Comparison of ENCODE assay signal across 9 cellular contexts in genomic region chr20:37290158-37290810, GRCh38. TPM values are rescaled to one million over a fixed set of nuclear protein-coding genes. Genes with fewer than 3 reads are reported as not detected.
DNase-seq lines count a peak whose midpoint lies in the region; ATAC-seq and TF ChIP-seq lines count a peak whose summit lies in the region.
"Had no signal": no experiment of that assay in that cellular context is flagged by ENCODE, and none has a peak within 500 bp of the region (broad histone marks: within the 10 kb centered on the region; RNA-seq: fewer than 3 reads in every experiment).

No MANE protein-coding gene starts in this region.

- H3K9me3 Mint-ChIP-seq in CD4-positive, alpha-beta T cell: no peaks in the 10 kb centered on the region

- DNase-seq in CD4-positive, alpha-beta T cell: no peak
- no peak for DNase-seq in Panc1 (ENCODE audit: low read depth, low spot score)
- DNase-seq in epithelial cell of proximal tubule (ENCODE audit: low read depth): no peak
- DNase-seq in osteoblast (ENCODE audit: insufficient read length, low spot score, missing footprints): no peak
- DNase-seq in NCI-H1694 (lab: John Stamatoyannopoulos, UW): no peak
- DNase-seq in left lobe of liver (ENCODE audit: low spot score): no peak

- peak overlapping the region; percentile 96 for H3K27ac Mint-ChIP-seq in CD4-positive, alpha-beta T cell

- peak overlapping the region; percentile 80 for H3K27ac ChIP-seq in CD4-positive, alpha-beta T cell (ENCODE audit: low read depth, low read length)
- peak overlapping the region; percentile 98 for H3K27ac ChIP-seq in Panc1 (ENCODE audit: low read length)
- H3K27ac ChIP-seq in osteoblast (ENCODE audit: low read depth, low read length): peak overlapping the region; percentile 99

- peaks cover 46% of the 10 kb centered on the region for H3K79me2 ChIP-seq in osteoblast (ENCODE audit: insufficient read depth, low read length)

- intact Hi-C loops in CD4-positive, alpha-beta T cell (cut with DNase I, micrococcal nuclease): loop anchor here in 1 of 2 experiments (5.0 to 10.0 kb wide), 3 partner anchors 57 to 1145 kb away; partner anchors contain the start of genes SNHG17 and SRC
- intact Hi-C loops in Panc1 (cut with micrococcal nuclease; ENCODE audit: unreplicated experiment): no loop called here

- in situ Hi-C loops in Panc1 (cut with HindIII; ENCODE audit: low pct_unique_long_range_greater_than_20kb, low sequenced_read_pairs): no loop called here

- TF ChIP-seq CTCF in CD4-positive, alpha-beta T cell (IDR thresholded peaks at IDR 0.05): no peak
- TF ChIP-seq CTCF in Panc1 (IDR thresholded peaks at IDR 0.05): no peak
- no peak for TF ChIP-seq CTCF in epithelial cell of proximal tubule (conservative IDR thresholded peaks at IDR 0.05; ENCODE audit: low read depth, low read length)
- no peak for TF ChIP-seq CTCF in osteoblast (IDR thresholded peaks at IDR 0.05; ENCODE audit: extremely low read depth, low read depth, low read length)

- peaks cover 31% of the 10 kb centered on the region for H3K36me3 Mint-ChIP-seq in CD4-positive, alpha-beta T cell (ENCODE audit: low read depth)

- H4K20me1 ChIP-seq in osteoblast (ENCODE audit: insufficient read depth, low read length): no peaks in the 10 kb centered on the region

- peak overlapping the region; percentile 98 for H3K4me3 Mint-ChIP-seq in CD4-positive, alpha-beta T cell

- H2AFZ ChIP-seq in osteoblast (ENCODE audit: low read length): peak overlapping the region; percentile 80

- H3K4me1 ChIP-seq in Panc1 (ENCODE audit: control insufficient read depth, insufficient read depth, low read length) (peaks cover 11% of the 10 kb centered on the region), osteoblast (ENCODE audit: insufficient read depth, low read length) (peaks cover 24% of the 10 kb centered on the region)

- H3K27me3 Mint-ChIP-seq in CD4-positive, alpha-beta T cell: no peaks in the 10 kb centered on the region

- CTCF ChIA-PET in CD4-positive, alpha-beta T cell (lab: Charles Lee): no interaction called here
- CTCF ChIA-PET in Panc1 (lab: Charles Lee): no interaction called here

- H3K4me2 ChIP-seq in osteoblast (ENCODE audit: insufficient read depth, low read length): peak overlapping the region; percentile 89

- H3K9me3 ChIP-seq in CD4-positive, alpha-beta T cell (ENCODE audit: control insufficient read depth, low read length): no peaks in the 10 kb centered on the region
- H3K9me3 ChIP-seq in Panc1 (ENCODE audit: control insufficient read depth, insufficient read depth, low read depth, low read length) (no peaks in the 10 kb centered on the region), osteoblast (ENCODE audit: low read depth, low read length) (no peaks in the 10 kb centered on the region)

- no peaks in the 10 kb centered on the region for H3K27me3 ChIP-seq in CD4-positive, alpha-beta T cell (ENCODE audit: control insufficient read depth, insufficient read depth, low read length)
- no peaks in the 10 kb centered on the region for H3K27me3 ChIP-seq in Panc1 (ENCODE audit: control insufficient read depth, insufficient read depth, low read length)
- no peaks in the 10 kb centered on the region for H3K27me3 ChIP-seq in osteoblast (ENCODE audit: insufficient read depth, low read length)

- ATAC-seq in CD4-positive, alpha-beta T cell (ENCODE audit: poor library complexity): no peak
- ATAC-seq in Panc1 (no peak), HG03520 (IDR thresholded peaks at IDR 0.05; ENCODE audit: unreplicated experiment) (no peak), left lobe of liver (no peak), GM21423 (IDR thresholded peaks at IDR 0.05; ENCODE audit: unreplicated experiment) (no peak)

- H3K36me3 ChIP-seq in Panc1 (ENCODE audit: control insufficient read depth, insufficient read depth, low read length) (peaks cover 2% of the 10 kb centered on the region), osteoblast (ENCODE audit: insufficient read depth, low read length) (peaks cover 6% of the 10 kb centered on the region)

- POLR2A ChIA-PET in CD4-positive, alpha-beta T cell (lab: Charles Lee): interaction anchor here (1.2 to 2.3 kb wide), 4 partner anchors 8 to 237 kb away, joined by 3 to 11 read pairs (median 6); partner anchors contain the start of gene BLCAP
- POLR2A ChIA-PET in Panc1 (lab: Charles Lee): interaction anchor here (1.0 kb wide), 1 partner anchor 226 kb away, joined by 6 read pairs; no protein-coding TSS in a partner anchor

- H3K4me1 Mint-ChIP-seq in CD4-positive, alpha-beta T cell (ENCODE audit: low read depth): peaks cover 49% of the 10 kb centered on the region

- H3K4me3 ChIP-seq in Panc1 (ENCODE audit: low read depth in 2 of 2, low read length in 2 of 2): peak overlapping the region; percentile 96 to 100
- peak overlapping the region; percentile 93 for H3K4me3 ChIP-seq in epithelial cell of proximal tubule (ENCODE audit: low read depth, low read length)
- H3K4me3 ChIP-seq in osteoblast (ENCODE audit: insufficient read depth, low read length): peak overlapping the region; percentile 96

- no TSS peak for BruUV-seq in Panc1 (replicated peaks; lab: Mats Ljungman, UMichigan)

RNA-seq across cellular contexts. Expression of gene MANBAL, which starts 0.8 kb away (rescaled TPM):
- total RNA-seq in CD4-positive, alpha-beta T cell: 1 to 10 TPM; 3.5 to 4.2 TPM
- total RNA-seq in Panc1 (2021; ENCODE audit: unreplicated experiment) (36.4 TPM), epithelial cell of proximal tubule (18.7 and 41.6 TPM in 2 replicates), osteoblast (14.1 and 17.7 TPM in 2 replicates), left lobe of liver (12.3 TPM)
- 46.6 TPM for polyA plus RNA-seq in Panc1 (2012; ENCODE audit: insufficient read length)

RNA-seq across cellular contexts. Expression of gene GHRH, which starts 28.7 kb away (rescaled TPM):
- total RNA-seq in CD4-positive, alpha-beta T cell: not detected
- total RNA-seq in Panc1 (2021; ENCODE audit: unreplicated experiment) (not detected), epithelial cell of proximal tubule (not detected in 2 replicates), osteoblast (not detected in 2 replicates), left lobe of liver (not detected)
- polyA plus RNA-seq in Panc1 (2012; ENCODE audit: insufficient read length): not detected
- total RNA-seq: pulmonary artery endothelial cell had no signal

RNA-seq across cellular contexts. Expression of gene SRC, which starts 55.7 kb away (rescaled TPM):
- total RNA-seq in CD4-positive, alpha-beta T cell: 1 to 10 TPM; 2.5 to 3.1 TPM
- 24.9 TPM for total RNA-seq in Panc1 (2021; ENCODE audit: unreplicated experiment)
- 31.3 TPM for polyA plus RNA-seq in Panc1 (2012; ENCODE audit: insufficient read length)
- total RNA-seq in epithelial cell of proximal tubule: 32.5 and 37.8 TPM in 2 replicates
- 22.1 and 22.4 TPM in 2 replicates for total RNA-seq in osteoblast
- 9.6 TPM for total RNA-seq in left lobe of liver
